Comparison of ENCODE assay signal across 15 cellular contexts in the genomic region with DNA sequence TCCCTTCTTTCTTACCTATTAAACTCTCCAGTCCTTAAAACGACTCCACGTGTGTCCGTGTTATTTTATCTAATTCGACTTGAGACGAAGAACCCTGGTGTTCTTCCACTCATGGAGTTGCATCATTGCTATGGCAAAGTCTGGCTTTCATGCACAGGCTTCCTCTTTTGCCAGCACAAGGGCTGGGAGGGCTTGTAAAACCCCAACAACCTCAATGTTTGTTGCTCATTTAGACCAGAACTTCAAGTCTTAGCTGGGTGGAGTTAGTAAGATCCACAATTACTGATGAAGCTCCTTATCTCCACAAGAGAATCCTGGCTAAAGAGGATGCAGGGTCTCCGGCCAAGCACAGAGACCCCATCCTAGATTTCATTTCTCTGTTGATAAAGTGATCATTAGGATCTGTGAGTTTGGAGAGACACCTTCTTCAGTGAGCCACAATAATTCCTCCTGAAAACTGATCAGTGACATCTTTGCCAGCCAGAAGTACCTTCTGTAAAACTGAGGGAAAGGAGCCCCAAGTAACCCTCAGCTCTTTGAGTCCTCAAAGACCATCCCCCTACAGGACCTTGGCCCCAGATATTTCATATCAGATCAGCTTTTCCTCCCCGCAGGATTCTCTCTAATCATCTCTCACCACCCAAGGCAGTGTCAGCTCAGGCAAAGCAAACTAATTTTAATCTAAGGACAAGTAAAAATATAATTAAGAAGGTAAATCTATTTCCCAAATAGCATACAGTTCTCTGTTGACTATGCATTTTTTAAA.
A peak's percentile ranks its signal among the peaks of the same experiment; 100 is the strongest.
DNase-seq lines count a peak whose midpoint lies in the region; ATAC-seq, FAIRE-seq and TF ChIP-seq lines count a peak whose summit lies in the region.
"Had no signal": no experiment of that assay in that cellular context is flagged by ENCODE, and none has a peak within 500 bp of the region (broad histone marks: within the 10 kb centered on the region; RNA-seq: fewer than 3 reads in every experiment).

No MANE protein-coding gene starts in this region.

- no peak for ATAC-seq in stimulated activated naive CD8-positive, alpha-beta T cell treated with anti-CD3 and anti-CD28 coated beads, Interleukin-15, Interleukin-2, amounts not matched to agents 100 U/mL and 50 U/mL, for 24 hours
- ATAC-seq: left lobe of liver, PC-3 had no signal

- peak overlapping the region; percentile 46 for H3K27ac ChIP-seq in effector memory CD4-positive, alpha-beta T cell (ENCODE audit: insufficient read depth, low read length, poor library complexity, severe bottlenecking)
- no peak overlapping the region for H3K27ac ChIP-seq in Peyer's patch
- H3K27ac ChIP-seq: KMS-11, right atrium auricular region had no signal

- no peaks in the 10 kb centered on the region for H3K27me3 ChIP-seq in effector memory CD4-positive, alpha-beta T cell (replicated peaks; ENCODE audit: control insufficient read depth, insufficient read depth, low read length, poor library complexity, severe bottlenecking)
- no peaks in the 10 kb centered on the region for H3K27me3 ChIP-seq in Peyer's patch
- H3K27me3 ChIP-seq: right atrium auricular region had no signal

- no peaks in the 10 kb centered on the region for H3K9me3 ChIP-seq in effector memory CD4-positive, alpha-beta T cell (ENCODE audit: control insufficient read depth, low read length)
- no peaks in the 10 kb centered on the region for H3K9me3 ChIP-seq in Peyer's patch
- H3K9me3 ChIP-seq: right atrium auricular region had no signal

- no peaks in the 10 kb centered on the region for H3K27me3 Mint-ChIP-seq in stimulated activated naive CD8-positive, alpha-beta T cell treated with anti-CD3 and anti-CD28 coated beads, Interleukin-15, Interleukin-2, amounts not matched to agents 100 ng/mL and 50 ng/mL, for 24 hours

- H3K4me3 Mint-ChIP-seq in stimulated activated naive CD8-positive, alpha-beta T cell treated with anti-CD3 and anti-CD28 coated beads, Interleukin-15, Interleukin-2, amounts not matched to agents 100 ng/mL and 50 ng/mL, for 24 hours: peak overlapping the region; percentile 17

- H3K4me1 ChIP-seq in effector memory CD4-positive, alpha-beta T cell (ENCODE audit: control insufficient read depth, insufficient read depth, low read length, poor library complexity, severe bottlenecking): peaks cover 42% of the 10 kb centered on the region
- H3K4me1 ChIP-seq in Peyer's patch: no peaks in the 10 kb centered on the region
- H3K4me1 ChIP-seq: right atrium auricular region had no signal

- H3K4me3 ChIP-seq in effector memory CD4-positive, alpha-beta T cell (ENCODE audit: insufficient read depth, low read depth, low read length, poor library complexity, severe bottlenecking): no peak overlapping the region
- no peak overlapping the region for H3K4me3 ChIP-seq in Peyer's patch
- H3K4me3 ChIP-seq: right atrium auricular region had no signal

- no peak for TF ChIP-seq POLR2A in Peyer's patch (IDR thresholded peaks at IDR 0.05)

- FAIRE-seq in D721Med (lab: Jason Lieb, UNC): no peak
- FAIRE-seq: urothelium cell line had no signal

- no peaks in the 10 kb centered on the region for H3K36me3 ChIP-seq in effector memory CD4-positive, alpha-beta T cell (ENCODE audit: control insufficient read depth, insufficient read depth, low read length)
- no peaks in the 10 kb centered on the region for H3K36me3 ChIP-seq in Peyer's patch
- H3K36me3 ChIP-seq: right atrium auricular region had no signal

- no peaks in the 10 kb centered on the region for H3K9me3 Mint-ChIP-seq in stimulated activated naive CD8-positive, alpha-beta T cell treated with anti-CD3 and anti-CD28 coated beads, Interleukin-15, Interleukin-2, amounts not matched to agents 100 ng/mL and 50 ng/mL, for 24 hours

- H3K36me3 Mint-ChIP-seq in stimulated activated naive CD8-positive, alpha-beta T cell treated with anti-CD3 and anti-CD28 coated beads, Interleukin-15, Interleukin-2, amounts not matched to agents 100 ng/mL and 50 ng/mL, for 24 hours (ENCODE audit: low read depth): no peaks in the 10 kb centered on the region

- TF ChIP-seq CTCF in D721Med (IDR thresholded peaks at IDR 0.05; ENCODE audit: insufficient read depth, missing control alignments) (no peak), GM10266 (IDR thresholded peaks at IDR 0.05; ENCODE audit: control insufficient read depth, insufficient read depth, low read depth, missing control alignments) (no peak), Peyer's patch (IDR thresholded peaks at IDR 0.05) (no peak)

- H3K4me1 Mint-ChIP-seq in stimulated activated naive CD8-positive, alpha-beta T cell treated with anti-CD3 and anti-CD28 coated beads, Interleukin-15, Interleukin-2, amounts not matched to agents 100 ng/mL and 50 ng/mL, for 24 hours (ENCODE audit: low read depth): peaks cover 44% of the 10 kb centered on the region

- H3K27ac Mint-ChIP-seq in stimulated activated naive CD8-positive, alpha-beta T cell treated with anti-CD3 and anti-CD28 coated beads, Interleukin-15, Interleukin-2, amounts not matched to agents 100 ng/mL and 50 ng/mL, for 24 hours: peak overlapping the region; percentile 34

- DNase-seq in stimulated activated naive CD8-positive, alpha-beta T cell treated with anti-CD3 and anti-CD28 coated beads, Interleukin-15, Interleukin-2, amounts not matched to agents 100 U/mL and 50 U/mL, for 24 hours: no peak
- DNase-seq in OCI-M1 (lab: John Stamatoyannopoulos, UW) (peak; percentile 55), D721Med (ENCODE audit: insufficient read length, low spot score) (no peak), GM10266 (ENCODE audit: extremely low spot score) (no peak), NCI-H187 (lab: John Stamatoyannopoulos, UW) (no peak), Peyer's patch (no peak)
- DNase-seq in effector memory CD4-positive, alpha-beta T cell: no peak
- DNase-seq: AML-193, aorta, PC-3 had no signal
